14 cellular contexts compared by ENCODE assay signal in genomic region chr6:161696828-161697227, GRCh38.
DNase-seq lines count a peak whose midpoint lies in the region; ATAC-seq and TF ChIP-seq lines count a peak whose summit lies in the region.
"Had no signal": no experiment of that assay in that cellular context is flagged by ENCODE, and none has a peak within 500 bp of the region (broad histone marks: within the 10 kb centered on the region; RNA-seq: fewer than 3 reads in every experiment).

No MANE protein-coding gene starts in this region.

- H3K4me3 ChIP-seq in adrenal gland (no peak overlapping the region), choroid plexus epithelial cell (ENCODE audit: low read depth, low read length) (no peak overlapping the region), neuron (ENCODE audit: low read length) (no peak overlapping the region), breast epithelium (no peak overlapping the region)

- H3K9me3 ChIP-seq in adrenal gland (replicated peaks in 1 of 3) = no peaks in the 10 kb centered on the region
- no peaks in the 10 kb centered on the region for H3K9me3 ChIP-seq in neuron (ENCODE audit: low read length)
- H3K9me3 ChIP-seq in breast epithelium = no peaks in the 10 kb centered on the region
- H3K9me3 ChIP-seq: BE2C had no signal

- intact Hi-C loops in adrenal gland (cut with DNase I) (loop anchor here in 1 of 2 donors (10.0 kb wide), 1 partner anchor 282 kb away; no protein-coding TSS in a partner anchor), breast epithelium (cut with DNase I; ENCODE audit: low total_unique reads) (no loop called here)

- H3K27ac ChIP-seq in adrenal gland = peak overlapping the region in 1 of 5 donors; percentile 26
- H3K27ac ChIP-seq in breast epithelium = no peak overlapping the region
- H3K27ac ChIP-seq: C4-2B had no signal

- TF ChIP-seq POLR2A in adrenal gland (IDR thresholded peaks at IDR 0.05) = no peak
- no peak for TF ChIP-seq POLR2A in breast epithelium (IDR thresholded peaks at IDR 0.05)

- no peaks in the 10 kb centered on the region for H3K36me3 ChIP-seq in adrenal gland (replicated peaks in 1 of 2)
- no peaks in the 10 kb centered on the region for H3K36me3 ChIP-seq in neuron (ENCODE audit: insufficient read depth, low read length)
- no peaks in the 10 kb centered on the region for H3K36me3 ChIP-seq in breast epithelium
- H3K36me3 ChIP-seq: BE2C had no signal

- H3K27me3 ChIP-seq in adrenal gland = no peaks in the 10 kb centered on the region
- H3K27me3 ChIP-seq in neuron (ENCODE audit: insufficient read depth, low read length) = no peaks in the 10 kb centered on the region
- H3K27me3 ChIP-seq in breast epithelium = no peaks in the 10 kb centered on the region
- H3K27me3 ChIP-seq: BE2C had no signal

- no peak overlapping the region for H3K27ac Mint-ChIP-seq in chondrocyte (ENCODE audit: unreplicated experiment)
- H3K27ac Mint-ChIP-seq: CD4-positive, alpha-beta memory T cell had no signal

- ATAC-seq in stimulated activated naive CD8-positive, alpha-beta T cell treated with anti-CD3 and anti-CD28 coated beads, Interleukin-15, Interleukin-2, amounts not matched to agents 100 U/mL and 50 U/mL, for 24 hours = no peak
- no peak for ATAC-seq in HG03354 (IDR thresholded peaks at IDR 0.05; ENCODE audit: poor library complexity, severe bottlenecking, unreplicated experiment)
- ATAC-seq: HCT116 had no signal

- no peaks in the 10 kb centered on the region for H3K27me3 Mint-ChIP-seq in chondrocyte (ENCODE audit: low read depth)
- H3K27me3 Mint-ChIP-seq: CD4-positive, alpha-beta memory T cell had no signal

- peak in 6 of 7 donors; percentile 17 to 60 (median 39) for DNase-seq in adrenal gland
- peak; percentile 2 for DNase-seq in choroid plexus epithelial cell (ENCODE audit: low read depth)
- DNase-seq in superior temporal gyrus (ENCODE audit: extremely low spot score) = peak; percentile 27
- DNase-seq in chondrocyte (ENCODE audit: low spot score) = no peak
- no peak for DNase-seq in stimulated activated naive CD8-positive, alpha-beta T cell treated with anti-CD3 and anti-CD28 coated beads, Interleukin-15, Interleukin-2, amounts not matched to agents 100 U/mL and 50 U/mL, for 24 hours
- DNase-seq in breast epithelium (ENCODE audit: low spot score in 2 of 2) = no peak
- DNase-seq: BE2C; CD4-positive, alpha-beta memory T cell; COR-L47; DMS53 had no signal

- peaks cover 4% of the 10 kb centered on the region for H3K9me3 Mint-ChIP-seq in chondrocyte (ENCODE audit: low read depth)

- WGBS in adrenal gland, 4 donors = 28 to 41% (median 40%) methylated on average over 2 of the region's 2 CpGs

- H2AFZ ChIP-seq in neuron (ENCODE audit: low read depth, low read length) = peak overlapping the region; percentile 13

- TF ChIP-seq CTCF in adrenal gland (IDR thresholded peaks at IDR 0.05) (no peak), choroid plexus epithelial cell (conservative IDR thresholded peaks at IDR 0.05; ENCODE audit: low read depth, low read length) (no peak), chondrocyte (IDR thresholded peaks at IDR 0.05) (no peak), breast epithelium (IDR thresholded peaks at IDR 0.05) (no peak)

- no peaks in the 10 kb centered on the region for H3K36me3 Mint-ChIP-seq in chondrocyte (ENCODE audit: low read depth)
- H3K36me3 Mint-ChIP-seq: CD4-positive, alpha-beta memory T cell had no signal

- no peak overlapping the region for H3K4me3 Mint-ChIP-seq in chondrocyte (ENCODE audit: unreplicated experiment)
- H3K4me3 Mint-ChIP-seq: CD4-positive, alpha-beta memory T cell had no signal

- H3K4me1 Mint-ChIP-seq in chondrocyte (ENCODE audit: low read depth) = peaks cover 4% of the 10 kb centered on the region
- H3K4me1 Mint-ChIP-seq: CD4-positive, alpha-beta memory T cell had no signal

- peaks cover 0 to 9% of the 10 kb centered on the region in 2 donors for H3K4me1 ChIP-seq in adrenal gland (replicated peaks in 1 of 2)
- H3K4me1 ChIP-seq in neuron (ENCODE audit: insufficient read depth, low read length) = peaks cover 14% of the 10 kb centered on the region
- H3K4me1 ChIP-seq in breast epithelium = no peaks in the 10 kb centered on the region
- H3K4me1 ChIP-seq: BE2C had no signal

Comparison
In these comparisons a context has a peak if more than half of its experiments do, and no peak if none do; other contexts are left out.
1. DNase-seq: peak in adrenal gland (6 of 7), choroid plexus epithelial cell (single experiment) and superior temporal gyrus (single experiment); none in chondrocyte (single experiment), stimulated activated naive CD8-positive, alpha-beta T cell treated with anti-CD3 and anti-CD28 coated beads, Interleukin-15, Interleukin-2, amounts not matched to agents 100 U/mL and 50 U/mL, for 24 hours (single experiment) and breast epithelium (0 of 2).